In the genomic region with DNA sequence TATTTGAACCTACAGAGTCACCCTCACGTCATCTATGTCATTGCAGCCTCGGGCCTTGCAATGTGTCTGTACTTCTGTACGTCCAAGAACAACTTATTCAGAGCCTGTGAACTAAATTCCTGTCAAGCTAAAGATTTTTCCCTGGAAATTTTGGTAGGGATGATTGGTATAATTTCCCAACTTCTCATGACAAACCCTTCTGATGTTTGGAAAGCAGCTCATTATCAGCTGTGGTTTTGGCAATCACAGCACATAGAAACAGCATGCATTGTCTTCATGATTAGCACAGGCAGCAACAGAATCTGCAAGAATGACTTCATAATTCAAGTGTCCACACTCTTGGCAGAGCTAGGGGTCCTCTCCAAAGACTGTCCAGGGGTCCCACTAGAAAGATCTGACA, we compare ENCODE assay signal across 26 cellular contexts. TPM values are rescaled to one million over a fixed set of nuclear protein-coding genes. Genes with fewer than 3 reads are reported as not detected.
A peak's percentile ranks its signal among the peaks of the same experiment; 100 is the strongest.
DNase-seq lines count a peak whose midpoint lies in the region; ATAC-seq and TF ChIP-seq lines count a peak whose summit lies in the region.
"Had no signal": no experiment of that assay in that cellular context is flagged by ENCODE, and none has a peak within 500 bp of the region (broad histone marks: within the 10 kb centered on the region; RNA-seq: fewer than 3 reads in every experiment).

No MANE protein-coding gene starts in this region.

- H3K4me1 Mint-ChIP-seq in HFFc6 (ENCODE audit: low read depth), result peaks cover 18% of the 10 kb centered on the region
- peaks cover 59% of the 10 kb centered on the region for H3K4me1 Mint-ChIP-seq in nephron
- H3K4me1 Mint-ChIP-seq: activated naive CD8-positive, alpha-beta T cell treated with anti-CD3 and anti-CD28 coated beads for 36 hours; activated T-helper 17 cell treated with anti-CD3 and anti-CD28 coated beads, Interleukin-2, amount 50 U/mL, for 72 hours; T-helper 17 cell had no signal

- ATAC-seq in HG03175 (IDR thresholded peaks at IDR 0.05; ENCODE audit: unreplicated experiment), result no peak
- no peak for ATAC-seq in GM18909 (IDR thresholded peaks at IDR 0.05; ENCODE audit: poor library complexity, unreplicated experiment)
- ATAC-seq: activated T-helper 17 cell treated with anti-CD3 and anti-CD28 coated beads, Interleukin-2, amount 50 U/mL, for 72 hours; T-helper 17 cell had no signal

- DNase-seq in AG20443 (ENCODE audit: low spot score) (peak; percentile 74), HFFc6 (peak; percentile 9), cardiac fibroblast (ENCODE audit: low read depth in 2 of 2) (peak; percentile 33 to 90), cerebellar nuclear complex (lab: John Stamatoyannopoulos, UW) (no peak), RPMI8226 (no peak)
- DNase-seq: activated CD4-positive, alpha-beta T cell treated with anti-CD3 and anti-CD28 coated beads for 48 hours; activated naive CD8-positive, alpha-beta T cell treated with anti-CD3 and anti-CD28 coated beads for 36 hours; Calu3; EL; foreskin melanocyte; H7; MG63; NCI-H1417 treated with DMSO at 0.1 percent for 48 hours; NCI-H524; spleen; stimulated activated CD4-positive, alpha-beta T cell treated with anti-CD3 and anti-CD28 coated beads, Interleukin-4, amount 100 ng/mL, for 1 hour; stimulated activated naive CD4-positive, alpha-beta T cell; T-helper 17 cell; thyroid gland had no signal

- H3K9me3 Mint-ChIP-seq in HFFc6 (no peaks in the 10 kb centered on the region), nephron (no peaks in the 10 kb centered on the region)

- TF ChIP-seq CTCF in HFFc6 (IDR thresholded peaks at IDR 0.05) (no peak), cardiac fibroblast (IDR thresholded peaks at IDR 0.05; ENCODE audit: low read depth, low read length) (no peak), nephron (IDR thresholded peaks at IDR 0.05; ENCODE audit: unreplicated experiment in 3 of 3) (no peak)

- peak overlapping the region; percentile 4; the same call in 1 of the 2 replicates for H3K27ac Mint-ChIP-seq in HFFc6
- peak overlapping the region; percentile 82 to 98 (median 87) for H3K27ac Mint-ChIP-seq in nephron
- H3K27ac Mint-ChIP-seq: activated naive CD8-positive, alpha-beta T cell treated with anti-CD3 and anti-CD28 coated beads for 36 hours; activated T-helper 17 cell treated with anti-CD3 and anti-CD28 coated beads, Interleukin-2, amount 50 U/mL, for 72 hours; T-helper 17 cell had no signal

- H3K36me3 Mint-ChIP-seq in HFFc6 (ENCODE audit: low read depth) (peaks cover 9% of the 10 kb centered on the region), nephron (ENCODE audit: low read depth) (no peaks in the 10 kb centered on the region)
- H3K36me3 Mint-ChIP-seq: activated naive CD8-positive, alpha-beta T cell treated with anti-CD3 and anti-CD28 coated beads for 36 hours had no signal

- peaks cover 5% of the 10 kb centered on the region; the same call in 1 of the 2 replicates for H3K27me3 Mint-ChIP-seq in HFFc6 (ENCODE audit: insufficient read depth)
- H3K27me3 Mint-ChIP-seq in nephron (ENCODE audit: low read depth), result no peaks in the 10 kb centered on the region

- H3K4me3 ChIP-seq in cardiac fibroblast (replicated peaks in 1 of 2; ENCODE audit: low read depth in 2 of 2, low read length in 2 of 2), result no peak overlapping the region
- H3K4me3 ChIP-seq: BLaER1 treated with 17β-estradiol and CSF1 and Interleukin-3, amounts not matched to agents 10 nM and 100 nM; breast epithelium; lung; MG63; spleen; thyroid gland had no signal

- H3K4me3 Mint-ChIP-seq in HFFc6 (no peak overlapping the region), nephron (no peak overlapping the region)
- H3K4me3 Mint-ChIP-seq: activated naive CD8-positive, alpha-beta T cell treated with anti-CD3 and anti-CD28 coated beads for 36 hours; activated T-helper 17 cell treated with anti-CD3 and anti-CD28 coated beads, Interleukin-2, amount 50 U/mL, for 72 hours; T-helper 17 cell had no signal

RNA-seq across cellular contexts. Expression of a gene that starts 49.5 kb away (rescaled TPM):
- 10 to 100 TPM; 17.6 to 25.6 (median 20.7) TPM for total RNA-seq in HFFc6 (2021; fragmentation: NEBNext Ultra II Directional; extraction: Animal tissue kit (Norgen Biotek cat#: 25700))

Comparison
In these comparisons a context has a peak if more than half of its experiments do, and no peak if none do; other contexts are left out.
1. DNase-seq: peak in AG20443 (single experiment), HFFc6 (single experiment) and cardiac fibroblast (2 of 2); none in cerebellar nuclear complex (0 of 2) and RPMI8226 (single experiment).